Comparison of ENCODE assay signal across 1 cellular context in the genomic region with DNA sequence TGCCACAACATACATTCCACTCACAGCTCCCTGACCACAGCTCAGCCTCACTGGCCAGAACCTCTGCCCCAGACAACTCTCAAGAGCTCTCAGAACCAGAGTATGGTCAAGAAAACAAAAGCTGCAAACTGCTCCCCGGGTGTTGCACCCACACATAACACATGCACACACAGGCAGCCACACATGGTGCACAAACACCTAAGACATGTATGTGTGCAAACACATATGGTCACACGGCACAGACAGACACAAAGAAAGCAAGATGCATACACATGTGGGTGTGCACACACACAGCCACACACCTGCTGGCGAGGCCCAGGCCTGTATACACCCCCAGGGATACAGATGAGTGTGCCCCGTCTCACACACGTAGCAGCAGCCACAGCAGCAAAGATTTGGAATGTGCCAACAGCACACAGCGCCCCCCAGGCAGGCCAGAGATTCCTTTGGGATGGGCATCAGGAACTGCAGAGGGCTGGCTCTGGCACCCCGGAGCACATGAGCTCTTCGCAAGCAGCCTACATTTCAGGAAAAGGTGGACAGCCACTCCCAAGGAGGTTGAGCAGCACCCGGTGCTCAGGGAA.
TF ChIP-seq lines count a peak whose summit lies in the region.

No MANE protein-coding gene starts in this region.

TF ChIP-seq in H1, 55 proteins besides CTCF, POLR2A, EP300 and RAD21:
- TF ChIP-seq CREB1 (IDR thresholded peaks at IDR 0.05) (no peak), BCL11A (IDR thresholded peaks at IDR 0.05; ENCODE audit: low read depth in 2 of 2, low read length in 2 of 2) (no peak), EZH2 (IDR thresholded peaks at IDR 0.05; ENCODE audit: low read depth, low read length, severe bottlenecking) (no peak), KDM5A (IDR thresholded peaks at IDR 0.05; ENCODE audit: low read length) (no peak), KDM1A (IDR thresholded peaks at IDR 0.05; ENCODE audit: borderline replicate concordance, low read length) (no peak), HDAC2 (IDR thresholded peaks at IDR 0.05; ENCODE audit: borderline replicate concordance in 1 of 2, low read depth in 2 of 2, low read length in 2 of 2) (no peak), SUZ12 (IDR thresholded peaks at IDR 0.05; ENCODE audit: low read length) (no peak), BACH1 (IDR thresholded peaks at IDR 0.05; ENCODE audit: low read length) (no peak)
- TF ChIP-seq, protein P1, sequence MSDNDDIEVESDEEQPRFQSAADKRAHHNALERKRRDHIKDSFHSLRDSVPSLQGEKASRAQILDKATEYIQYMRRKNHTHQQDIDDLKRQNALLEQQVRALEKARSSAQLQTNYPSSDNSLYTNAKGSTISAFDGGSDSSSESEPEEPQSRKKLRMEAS (IDR thresholded peaks at IDR 0.05) = no peak
- TF ChIP-seq, protein P2, sequence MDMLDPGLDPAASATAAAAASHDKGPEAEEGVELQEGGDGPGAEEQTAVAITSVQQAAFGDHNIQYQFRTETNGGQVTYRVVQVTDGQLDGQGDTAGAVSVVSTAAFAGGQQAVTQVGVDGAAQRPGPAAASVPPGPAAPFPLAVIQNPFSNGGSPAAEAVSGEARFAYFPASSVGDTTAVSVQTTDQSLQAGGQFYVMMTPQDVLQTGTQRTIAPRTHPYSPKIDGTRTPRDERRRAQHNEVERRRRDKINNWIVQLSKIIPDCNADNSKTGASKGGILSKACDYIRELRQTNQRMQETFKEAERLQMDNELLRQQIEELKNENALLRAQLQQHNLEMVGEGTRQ (IDR thresholded peaks at IDR 0.05; ENCODE audit: low read length) = no peak
